Comparison of ENCODE assay signal across 20 cellular contexts in the genomic region with DNA sequence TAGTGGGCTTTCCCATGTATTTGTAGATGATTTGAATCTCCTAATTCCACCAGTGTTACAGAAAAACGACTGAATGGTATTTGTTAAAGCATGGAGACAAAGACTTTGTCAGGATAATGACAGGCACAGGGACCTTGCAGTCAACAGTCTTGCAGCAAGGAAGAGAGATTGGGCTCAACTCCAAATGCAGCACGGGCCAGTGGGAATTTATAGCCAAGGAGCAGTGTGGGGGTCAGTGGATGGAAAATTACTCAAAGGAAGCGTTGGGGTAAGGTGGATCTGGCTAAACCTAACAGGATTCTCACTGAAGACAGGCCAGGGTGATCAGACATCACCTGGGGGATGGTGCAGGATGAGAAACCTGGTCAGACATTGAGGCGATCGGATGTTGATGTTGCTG. TPM values are rescaled to one million over a fixed set of nuclear protein-coding genes. Genes with fewer than 3 reads are reported as not detected.
"Had no signal": no experiment of that assay in that cellular context is flagged by ENCODE, and none has a peak within 500 bp of the region (broad histone marks: within the 10 kb centered on the region; RNA-seq: fewer than 3 reads in every experiment).

No MANE protein-coding gene starts in this region.

- H3K9me3 ChIP-seq: colonic mucosa, prostate gland, testis, tibial nerve had no signal

- H3K9me3 Mint-ChIP-seq: central memory CD8-positive, alpha-beta T cell; immature natural killer cell; naive thymus-derived CD4-positive, alpha-beta T cell; nephron progenitor cell; stimulated activated naive B cell treated with anti-CD40 and anti-IgM and Interleukin-4, amounts not matched to agents 10 μg/mL and 1 μg/mL and 100 μg/mL, for 72 hours; stimulated activated naive CD8-positive, alpha-beta T cell treated with anti-CD3 and anti-CD28 coated beads, Interleukin-15, amount 100 ng/mL, for 72 hours had no signal

- H3K36me3 Mint-ChIP-seq: immature natural killer cell; naive thymus-derived CD4-positive, alpha-beta T cell; stimulated activated naive B cell treated with anti-CD40 and anti-IgM and Interleukin-4, amounts not matched to agents 10 μg/mL and 1 μg/mL and 100 μg/mL, for 72 hours had no signal

- H3K9ac ChIP-seq: parathyroid adenoma had no signal

- H3K4me3 Mint-ChIP-seq: central memory CD8-positive, alpha-beta T cell; immature natural killer cell; naive thymus-derived CD4-positive, alpha-beta T cell; nephron progenitor cell; stimulated activated naive B cell treated with anti-CD40 and anti-IgM and Interleukin-4, amounts not matched to agents 10 μg/mL and 1 μg/mL and 100 μg/mL, for 72 hours; stimulated activated naive CD8-positive, alpha-beta T cell treated with anti-CD3 and anti-CD28 coated beads, Interleukin-15, amount 100 ng/mL, for 72 hours had no signal

- H3K4me1 Mint-ChIP-seq: central memory CD8-positive, alpha-beta T cell; immature natural killer cell; naive thymus-derived CD4-positive, alpha-beta T cell; stimulated activated naive B cell treated with anti-CD40 and anti-IgM and Interleukin-4, amounts not matched to agents 10 μg/mL and 1 μg/mL and 100 μg/mL, for 72 hours; stimulated activated naive CD8-positive, alpha-beta T cell treated with anti-CD3 and anti-CD28 coated beads, Interleukin-15, amount 100 ng/mL, for 72 hours had no signal

- H3K4me1 ChIP-seq: colonic mucosa, parathyroid adenoma, prostate gland, testis, tibial nerve had no signal

- ATAC-seq: esophagus mucosa; naive thymus-derived CD4-positive, alpha-beta T cell; sciatic nerve; stimulated activated naive B cell treated with anti-CD40 and anti-IgM and Interleukin-4, amounts not matched to agents 10 μg/mL and 1 μg/mL and 100 μg/mL, for 72 hours; stimulated activated naive CD8-positive, alpha-beta T cell treated with anti-CD3 and anti-CD28 coated beads, Interleukin-15, amount 100 ng/mL, for 72 hours had no signal

- H3K27ac Mint-ChIP-seq: immature natural killer cell; naive thymus-derived CD4-positive, alpha-beta T cell; nephron progenitor cell; stimulated activated naive B cell treated with anti-CD40 and anti-IgM and Interleukin-4, amounts not matched to agents 10 μg/mL and 1 μg/mL and 100 μg/mL, for 72 hours; stimulated activated naive CD8-positive, alpha-beta T cell treated with anti-CD3 and anti-CD28 coated beads, Interleukin-15, amount 100 ng/mL, for 72 hours had no signal

- FAIRE-seq: frontal cortex, keratinocyte had no signal

- H2AFZ ChIP-seq: parathyroid adenoma had no signal

- H3K36me3 ChIP-seq: colonic mucosa, prostate gland, tibial nerve had no signal

- H3K79me2 ChIP-seq: parathyroid adenoma had no signal

- H3K4me3 ChIP-seq: colonic mucosa, prostate gland, testis, tibial nerve had no signal

- DNase-seq: colonic mucosa; dermis blood vessel endothelial cell; immature natural killer cell; mammary epithelial cell; naive thymus-derived CD4-positive, alpha-beta T cell; nephron progenitor cell; stimulated activated CD4-positive, alpha-beta T cell treated with anti-CD3 and anti-CD28 coated beads, Interleukin-2, amount 100 ng/mL, for 24 hours; stimulated activated CD4-positive, alpha-beta T cell treated with anti-CD3 and anti-CD28 coated beads, Interleukin-4, amount 100 ng/mL, for 4 hours; stimulated activated naive B cell treated with anti-CD40 and anti-IgM and Interleukin-4, amounts not matched to agents 10 μg/mL and 1 μg/mL and 100 μg/mL, for 72 hours; stimulated activated naive CD8-positive, alpha-beta T cell treated with anti-CD3 and anti-CD28 coated beads, Interleukin-15, amount 100 ng/mL, for 72 hours; testis had no signal

- H3K27me3 ChIP-seq: colonic mucosa, testis, tibial nerve had no signal

- H3K27ac ChIP-seq: colonic mucosa, parathyroid adenoma, prostate gland, tibial nerve had no signal

RNA-seq across cellular contexts. Expression of a gene that starts 24.3 kb away (rescaled TPM):
- total RNA-seq: mammary epithelial cell had no signal
- polyA plus RNA-seq: fibroblast of lung had no signal
